8 cellular contexts compared by ENCODE assay signal in the genomic region with DNA sequence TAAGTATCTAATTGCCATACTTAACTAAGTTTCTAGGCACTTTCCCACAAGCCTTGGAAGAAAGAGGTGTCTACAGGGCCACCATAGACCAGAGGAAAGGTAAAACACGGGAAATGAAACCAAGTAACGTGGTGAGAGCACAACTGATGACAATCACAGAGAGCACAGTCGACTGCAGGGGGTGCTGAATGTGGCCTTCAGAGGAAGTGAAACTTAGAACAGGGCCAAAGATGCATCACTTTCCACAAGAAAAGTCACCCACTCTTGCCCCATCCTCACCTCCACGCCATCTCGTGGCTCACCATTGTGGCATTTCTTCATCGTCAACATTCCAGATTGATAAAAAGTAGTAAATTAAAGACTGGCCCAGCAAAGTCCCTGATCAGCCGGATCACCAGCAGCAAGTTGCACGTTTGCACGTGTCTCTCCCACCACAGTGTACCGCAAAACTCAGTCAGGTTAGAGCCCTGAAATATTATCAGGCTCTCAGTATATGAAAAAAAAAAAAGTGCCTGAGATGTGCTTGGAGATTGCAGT. TPM values are rescaled to one million over a fixed set of nuclear protein-coding genes. Genes with fewer than 3 reads are reported as not detected.
DNase-seq lines count a peak whose midpoint lies in the region; ATAC-seq and TF ChIP-seq lines count a peak whose summit lies in the region.

No MANE protein-coding gene starts in this region.

- peaks cover 18% of the 10 kb centered on the region for H3K4me1 Mint-ChIP-seq in nephron progenitor cell

- DNase-seq in left colon (peak in 1 of 2 donors; percentile 37), foreskin melanocyte (no peak), NCI-H2227 (lab: John Stamatoyannopoulos, UW; ENCODE audit: unreplicated experiment) (no peak), nephron progenitor cell (no peak), DMS153 treated with DMSO at 0.1 percent for 48 hours (lab: John Stamatoyannopoulos, UW; ENCODE audit: unreplicated experiment) (no peak)

- H3K27ac Mint-ChIP-seq in nephron progenitor cell: no peak overlapping the region

- ATAC-seq in GM19043 (IDR thresholded peaks at IDR 0.05; ENCODE audit: low read depth, unreplicated experiment) (peak; percentile 91), HG03095 (IDR thresholded peaks at IDR 0.05; ENCODE audit: unreplicated experiment) (peak; percentile 90), left colon (peak; percentile 47)
- peak; percentile 70 to 79 for ATAC-seq in activated CD4-positive, CD25-positive, alpha-beta regulatory T cell treated with anti-CD3 and anti-CD28 coated beads, Interleukin-2, amount 50 U/mL, for 24 hours

- no peak overlapping the region for H3K4me3 Mint-ChIP-seq in nephron progenitor cell

- no peak for TF ChIP-seq CTCF in nephron progenitor cell (IDR thresholded peaks at IDR 0.05)

- H3K9me3 Mint-ChIP-seq in nephron progenitor cell: peaks cover 5% of the 10 kb centered on the region

- H3K36me3 Mint-ChIP-seq in nephron progenitor cell (ENCODE audit: low read depth): peaks cover 17% of the 10 kb centered on the region

- intact Hi-C loops in left colon (cut with DNase I, micrococcal nuclease): no loop called here

- no peaks in the 10 kb centered on the region for H3K27me3 Mint-ChIP-seq in nephron progenitor cell (ENCODE audit: low read depth, poor library complexity)

RNA-seq across cellular contexts. Expression of a gene that starts 31.4 kb away (rescaled TPM):
- total RNA-seq in left colon: 10 to 100 TPM in 1 of 2 donors, 1 to 10 TPM in 1; 9.2 to 10.1 TPM
